Comparison of ENCODE assay signal across 16 cellular contexts in the genomic region with DNA sequence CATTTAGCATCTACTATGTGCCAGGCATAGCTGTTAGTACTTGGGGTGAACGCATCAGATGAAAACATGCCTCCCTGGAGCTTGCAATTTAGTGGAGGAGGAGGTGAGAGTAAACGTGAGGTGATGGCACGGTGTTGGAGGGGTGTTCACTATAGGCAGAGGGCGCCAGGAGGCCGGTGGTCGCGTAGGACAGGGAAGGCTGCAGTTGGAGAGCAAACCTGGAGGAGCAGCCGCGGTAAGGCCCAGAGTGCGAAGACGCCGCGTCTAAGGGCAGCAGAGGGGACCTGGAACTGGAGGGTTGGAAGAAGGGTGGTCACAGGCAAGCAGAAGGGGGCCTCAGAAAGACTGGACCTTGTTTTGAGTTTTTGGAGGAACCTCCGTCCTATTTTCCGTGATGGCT. TPM values are rescaled to one million over a fixed set of nuclear protein-coding genes. Genes with fewer than 3 reads are reported as not detected.
DNase-seq lines count a peak whose midpoint lies in the region; ATAC-seq and TF ChIP-seq lines count a peak whose summit lies in the region.
"Had no signal": no experiment of that assay in that cellular context is flagged by ENCODE, and none has a peak within 500 bp of the region (broad histone marks: within the 10 kb centered on the region; RNA-seq: fewer than 3 reads in every experiment).

No MANE protein-coding gene starts in this region.

- ATAC-seq in activated naive CD4-positive, alpha-beta T cell treated with anti-CD3 and anti-CD28 coated beads, Interleukin-2, amount 50 U/mL, for 72 hours, result no peak
- ATAC-seq in activated T-helper 17 cell treated with anti-CD3 and anti-CD28 coated beads, Interleukin-2, amount 50 U/mL, for 72 hours (replicated peaks), result no peak
- no peak for ATAC-seq in GM21526 (IDR thresholded peaks at IDR 0.05; ENCODE audit: low FRiP score, unreplicated experiment)
- ATAC-seq: PC-3 had no signal

- H3K9me3 Mint-ChIP-seq in activated naive CD4-positive, alpha-beta T cell treated with anti-CD3 and anti-CD28 coated beads for 36 hours, result no peaks in the 10 kb centered on the region
- no peaks in the 10 kb centered on the region for H3K9me3 Mint-ChIP-seq in activated naive CD4-positive, alpha-beta T cell treated with anti-CD3 and anti-CD28 coated beads, Interleukin-2, amount 50 U/mL, for 72 hours
- no peaks in the 10 kb centered on the region for H3K9me3 Mint-ChIP-seq in activated T-helper 17 cell treated with anti-CD3 and anti-CD28 coated beads, Interleukin-2, amount 50 U/mL, for 72 hours
- H3K9me3 Mint-ChIP-seq in type B pancreatic cell, result peaks cover 4% of the 10 kb centered on the region

- intact Hi-C loops in activated naive CD4-positive, alpha-beta T cell treated with anti-CD3 and anti-CD28 coated beads for 36 hours (cut with micrococcal nuclease), result no loop called here

- no peak for DNase-seq in activated naive CD4-positive, alpha-beta T cell treated with anti-CD3 and anti-CD28 coated beads for 36 hours
- no peak for DNase-seq in activated naive CD4-positive, alpha-beta T cell treated with anti-CD3 and anti-CD28 coated beads, Interleukin-2, amount 50 U/mL, for 72 hours (ENCODE audit: low spot score in 2 of 2)
- peak; percentile 60 for DNase-seq in left kidney (ENCODE audit: low read depth, low spot score)
- no peak for DNase-seq in type B pancreatic cell (ENCODE audit: extremely low spot score, unreplicated experiment)
- DNase-seq in T1000 (lab: John Stamatoyannopoulos, UW), result no peak
- no peak for DNase-seq in NCI-H524 treated with DMSO at 0.1 percent for 48 hours (lab: John Stamatoyannopoulos, UW)
- DNase-seq: brain microvascular endothelial cell; NCI-H187; occipital lobe; PC-3; stimulated activated CD4-positive, alpha-beta T cell treated with anti-CD3 and anti-CD28 coated beads, Interleukin-12 subunit alpha, Interleukin-12 subunit beta, amount 100 ng/mL, for 4 hours; T-helper 2 cell had no signal

- no peak overlapping the region for H3K27ac Mint-ChIP-seq in activated naive CD4-positive, alpha-beta T cell treated with anti-CD3 and anti-CD28 coated beads for 36 hours
- H3K27ac Mint-ChIP-seq in activated naive CD4-positive, alpha-beta T cell treated with anti-CD3 and anti-CD28 coated beads, Interleukin-2, amount 50 U/mL, for 72 hours, result no peak overlapping the region
- no peak overlapping the region for H3K27ac Mint-ChIP-seq in activated T-helper 17 cell treated with anti-CD3 and anti-CD28 coated beads, Interleukin-2, amount 50 U/mL, for 72 hours
- H3K27ac Mint-ChIP-seq in type B pancreatic cell, result peak overlapping the region; percentile 81

- CTCF ChIA-PET in activated naive CD4-positive, alpha-beta T cell treated with anti-CD3 and anti-CD28 coated beads for 36 hours (lab: Charles Lee), result no interaction called here

- peaks cover 32% of the 10 kb centered on the region for H3K27me3 Mint-ChIP-seq in activated naive CD4-positive, alpha-beta T cell treated with anti-CD3 and anti-CD28 coated beads for 36 hours (ENCODE audit: low read depth)
- peaks cover 29% of the 10 kb centered on the region for H3K27me3 Mint-ChIP-seq in activated T-helper 17 cell treated with anti-CD3 and anti-CD28 coated beads, Interleukin-2, amount 50 U/mL, for 72 hours
- H3K27me3 Mint-ChIP-seq in type B pancreatic cell, result peaks cover 23% of the 10 kb centered on the region

- peaks cover 2% of the 10 kb centered on the region for H3K36me3 Mint-ChIP-seq in activated naive CD4-positive, alpha-beta T cell treated with anti-CD3 and anti-CD28 coated beads for 36 hours (ENCODE audit: low read depth)
- H3K36me3 Mint-ChIP-seq in activated naive CD4-positive, alpha-beta T cell treated with anti-CD3 and anti-CD28 coated beads, Interleukin-2, amount 50 U/mL, for 72 hours, result no peaks in the 10 kb centered on the region
- no peaks in the 10 kb centered on the region for H3K36me3 Mint-ChIP-seq in activated T-helper 17 cell treated with anti-CD3 and anti-CD28 coated beads, Interleukin-2, amount 50 U/mL, for 72 hours (ENCODE audit: low read depth)
- H3K36me3 Mint-ChIP-seq in type B pancreatic cell, result peaks cover 4% of the 10 kb centered on the region

- H3K4me1 Mint-ChIP-seq in activated naive CD4-positive, alpha-beta T cell treated with anti-CD3 and anti-CD28 coated beads for 36 hours (ENCODE audit: low read depth), result peaks cover 15% of the 10 kb centered on the region
- H3K4me1 Mint-ChIP-seq in activated T-helper 17 cell treated with anti-CD3 and anti-CD28 coated beads, Interleukin-2, amount 50 U/mL, for 72 hours, result peaks cover 7% of the 10 kb centered on the region
- peaks cover 16% of the 10 kb centered on the region for H3K4me1 Mint-ChIP-seq in type B pancreatic cell (ENCODE audit: unreplicated experiment)

- TF ChIP-seq CTCF in type B pancreatic cell (conservative IDR thresholded peaks at IDR 0.05), result no peak

- H3K4me3 Mint-ChIP-seq in activated naive CD4-positive, alpha-beta T cell treated with anti-CD3 and anti-CD28 coated beads for 36 hours, result peak overlapping the region; percentile 32
- H3K4me3 Mint-ChIP-seq in activated T-helper 17 cell treated with anti-CD3 and anti-CD28 coated beads, Interleukin-2, amount 50 U/mL, for 72 hours, result peak overlapping the region; percentile 83
- peak overlapping the region; percentile 86 for H3K4me3 Mint-ChIP-seq in type B pancreatic cell

RNA-seq across cellular contexts. Expression of a gene that starts 30.2 kb away (rescaled TPM):
- 1 to 10 TPM; 1.0 to 1.2 TPM for total RNA-seq in activated naive CD4-positive, alpha-beta T cell treated with anti-CD3 and anti-CD28 coated beads for 36 hours
- total RNA-seq in activated naive CD4-positive, alpha-beta T cell treated with anti-CD3 and anti-CD28 coated beads, Interleukin-2, amount 50 U/mL, for 72 hours, result 1 to 10 TPM in 1 of 2 donors, under 1 TPM in 1; 0.91 to 2.4 TPM
- 1 to 10 TPM; 1.7 to 1.9 TPM for total RNA-seq in activated T-helper 17 cell treated with anti-CD3 and anti-CD28 coated beads, Interleukin-2, amount 50 U/mL, for 72 hours
- 7.8 and 9.4 TPM in 2 replicates for total RNA-seq in type B pancreatic cell (ENCODE audit: low replicate concordance)
- total RNA-seq: G401, PC-3, subcutaneous adipose tissue had no signal

RNA-seq across cellular contexts. Expression of a gene that starts 40.2 kb away (rescaled TPM):
- total RNA-seq in activated naive CD4-positive, alpha-beta T cell treated with anti-CD3 and anti-CD28 coated beads for 36 hours, result 10 to 100 TPM; 26.0 to 27.5 TPM
- 10 to 100 TPM; 43.3 to 43.6 TPM for total RNA-seq in activated naive CD4-positive, alpha-beta T cell treated with anti-CD3 and anti-CD28 coated beads, Interleukin-2, amount 50 U/mL, for 72 hours
- total RNA-seq in activated T-helper 17 cell treated with anti-CD3 and anti-CD28 coated beads, Interleukin-2, amount 50 U/mL, for 72 hours, result 10 to 100 TPM; 41.7 to 48.6 TPM
- total RNA-seq in type B pancreatic cell (ENCODE audit: low replicate concordance), result 33.6 and 38.0 TPM in 2 replicates

RNA-seq across cellular contexts. Expression of a gene that starts 40.3 kb away (rescaled TPM):
- total RNA-seq in activated naive CD4-positive, alpha-beta T cell treated with anti-CD3 and anti-CD28 coated beads for 36 hours, result 100 to 1,000 TPM; 112 to 116 TPM
- 100 to 1,000 TPM in 1 of 2 donors, 10 to 100 TPM in 1; 39.5 to 155 TPM for total RNA-seq in activated naive CD4-positive, alpha-beta T cell treated with anti-CD3 and anti-CD28 coated beads, Interleukin-2, amount 50 U/mL, for 72 hours
- 100 to 1,000 TPM in 1 of 2 donors, 10 to 100 TPM in 1; 92.7 to 111 TPM for total RNA-seq in activated T-helper 17 cell treated with anti-CD3 and anti-CD28 coated beads, Interleukin-2, amount 50 U/mL, for 72 hours
- 108 and 117 TPM in 2 replicates for total RNA-seq in type B pancreatic cell (ENCODE audit: low replicate concordance)

Comparison
In these comparisons a context has a peak if more than half of its experiments do, and no peak if none do; other contexts are left out.
1. H3K4me3 Mint-ChIP-seq: peak in every context shown above with its lines; median percentile 86 in type B pancreatic cell; 83 in activated T-helper 17 cell treated with anti-CD3 and anti-CD28 coated beads, Interleukin-2, amount 50 U/mL, for 72 hours; 32 in activated naive CD4-positive, alpha-beta T cell treated with anti-CD3 and anti-CD28 coated beads for 36 hours.